ENCODE assay signal across 14 cellular contexts in genomic region chr1:239662950-239663349, GRCh38.
DNase-seq lines count a peak whose midpoint lies in the region; ATAC-seq and TF ChIP-seq lines count a peak whose summit lies in the region.
"Had no signal": no experiment of that assay in that cellular context is flagged by ENCODE, and none has a peak within 500 bp of the region (broad histone marks: within the 10 kb centered on the region; RNA-seq: fewer than 3 reads in every experiment).

No MANE protein-coding gene starts in this region.

- ATAC-seq in activated CD8-positive, alpha-beta T cell treated with anti-CD3 and anti-CD28 coated beads for 36 hours, result peak; percentile 20
- ATAC-seq in activated CD8-positive, alpha-beta T cell treated with anti-CD3 and anti-CD28 coated beads, Interleukin-2, amount 10 ng/mL, durations not matched to agents 7 days and 5 days, result no peak
- ATAC-seq in stimulated activated naive CD8-positive, alpha-beta T cell treated with anti-CD3 and anti-CD28 coated beads, Interleukin-15, Interleukin-2, amounts not matched to agents 100 U/mL and 50 U/mL, for 24 hours, result peak; percentile 52
- ATAC-seq in stimulated activated naive CD8-positive, alpha-beta T cell treated with anti-CD3 and anti-CD28 coated beads, Interleukin-15, amount 100 ng/mL, for 72 hours, result no peak
- ATAC-seq in HG03460 (IDR thresholded peaks at IDR 0.05; ENCODE audit: unreplicated experiment) (no peak), HG02852 (IDR thresholded peaks at IDR 0.05; ENCODE audit: unreplicated experiment) (no peak)
- ATAC-seq: GM12878, HCT116 had no signal

- POLR2A ChIA-PET in activated CD8-positive, alpha-beta T cell treated with anti-CD3 and anti-CD28 coated beads for 36 hours (lab: Charles Lee), result no interaction called here
- POLR2A ChIA-PET in activated CD8-positive, alpha-beta T cell treated with anti-CD3 and anti-CD28 coated beads, Interleukin-2, amount 10 ng/mL, durations not matched to agents 7 days and 5 days (lab: Charles Lee), result interaction anchor here (1.0 kb wide), 1 partner anchor 9 kb away, joined by 3 read pairs; no protein-coding TSS in a partner anchor

- H3K36me3 ChIP-seq in osteoblast (ENCODE audit: insufficient read depth, low read length), result no peaks in the 10 kb centered on the region

- H3K4me3 ChIP-seq in osteoblast (ENCODE audit: insufficient read depth, low read length), result no peak overlapping the region
- H3K4me3 ChIP-seq: GM12878, GM23248 had no signal

- no peaks in the 10 kb centered on the region for H3K79me2 ChIP-seq in osteoblast (ENCODE audit: insufficient read depth, low read length)

- H3K9me3 Mint-ChIP-seq in activated CD8-positive, alpha-beta T cell treated with anti-CD3 and anti-CD28 coated beads for 36 hours, result no peaks in the 10 kb centered on the region
- no peaks in the 10 kb centered on the region for H3K9me3 Mint-ChIP-seq in activated CD8-positive, alpha-beta T cell treated with anti-CD3 and anti-CD28 coated beads, Interleukin-2, amount 10 ng/mL, durations not matched to agents 7 days and 5 days (ENCODE audit: insufficient read depth)
- H3K9me3 Mint-ChIP-seq in stimulated activated naive CD8-positive, alpha-beta T cell treated with anti-CD3 and anti-CD28 coated beads, Interleukin-15, amount 100 ng/mL, for 72 hours, result peaks cover 7 to 11% of the 10 kb centered on the region in 2 donors

- no peak overlapping the region for H3K27ac Mint-ChIP-seq in activated CD8-positive, alpha-beta T cell treated with anti-CD3 and anti-CD28 coated beads for 36 hours
- H3K27ac Mint-ChIP-seq in activated CD8-positive, alpha-beta T cell treated with anti-CD3 and anti-CD28 coated beads, Interleukin-2, amount 10 ng/mL, durations not matched to agents 7 days and 5 days, result no peak overlapping the region
- peak overlapping the region in 1 of 2 donors; percentile 30 for H3K27ac Mint-ChIP-seq in stimulated activated naive CD8-positive, alpha-beta T cell treated with anti-CD3 and anti-CD28 coated beads, Interleukin-15, amount 100 ng/mL, for 72 hours

- no peaks in the 10 kb centered on the region for H3K27me3 ChIP-seq in osteoblast (ENCODE audit: insufficient read depth, low read length)

- no peak overlapping the region for H3K4me2 ChIP-seq in osteoblast (ENCODE audit: insufficient read depth, low read length)

- H3K4me1 ChIP-seq in osteoblast (ENCODE audit: insufficient read depth, low read length), result no peaks in the 10 kb centered on the region

- H3K27ac ChIP-seq in osteoblast (ENCODE audit: low read depth, low read length), result no peak overlapping the region
- H3K27ac ChIP-seq: GM23248 had no signal

- no peaks in the 10 kb centered on the region for H3K27me3 Mint-ChIP-seq in activated CD8-positive, alpha-beta T cell treated with anti-CD3 and anti-CD28 coated beads for 36 hours
- peaks cover 2% of the 10 kb centered on the region for H3K27me3 Mint-ChIP-seq in activated CD8-positive, alpha-beta T cell treated with anti-CD3 and anti-CD28 coated beads, Interleukin-2, amount 10 ng/mL, durations not matched to agents 7 days and 5 days (ENCODE audit: low read depth)
- H3K27me3 Mint-ChIP-seq in stimulated activated naive CD8-positive, alpha-beta T cell treated with anti-CD3 and anti-CD28 coated beads, Interleukin-15, amount 100 ng/mL, for 72 hours, result no peaks in the 10 kb centered on the region

- H3K4me1 Mint-ChIP-seq in activated CD8-positive, alpha-beta T cell treated with anti-CD3 and anti-CD28 coated beads for 36 hours (ENCODE audit: low read depth), result peaks cover 7% of the 10 kb centered on the region
- H3K4me1 Mint-ChIP-seq in activated CD8-positive, alpha-beta T cell treated with anti-CD3 and anti-CD28 coated beads, Interleukin-2, amount 10 ng/mL, durations not matched to agents 7 days and 5 days (ENCODE audit: low read depth), result no peaks in the 10 kb centered on the region
- H3K4me1 Mint-ChIP-seq in stimulated activated naive CD8-positive, alpha-beta T cell treated with anti-CD3 and anti-CD28 coated beads, Interleukin-15, amount 100 ng/mL, for 72 hours, result peaks cover 12% of the 10 kb centered on the region

- DNase-seq in activated CD8-positive, alpha-beta T cell treated with anti-CD3 and anti-CD28 coated beads for 36 hours, result peak; percentile 14
- no peak for DNase-seq in activated CD8-positive, alpha-beta T cell treated with anti-CD3 and anti-CD28 coated beads, Interleukin-2, amount 10 ng/mL, durations not matched to agents 7 days and 5 days
- peak; percentile 6 for DNase-seq in stimulated activated naive CD8-positive, alpha-beta T cell treated with anti-CD3 and anti-CD28 coated beads, Interleukin-15, Interleukin-2, amounts not matched to agents 100 U/mL and 50 U/mL, for 24 hours
- DNase-seq in stimulated activated naive CD8-positive, alpha-beta T cell treated with anti-CD3 and anti-CD28 coated beads, Interleukin-15, amount 100 ng/mL, for 72 hours, result no peak
- DNase-seq in osteoblast (ENCODE audit: insufficient read length, low spot score, missing footprints), result peak; percentile 8
- DNase-seq: ACHN; C1 segment of cervical spinal cord; CD4-positive, alpha-beta memory T cell; DMS79; GM23248 had no signal

- intact Hi-C loops in activated CD8-positive, alpha-beta T cell treated with anti-CD3 and anti-CD28 coated beads for 36 hours (cut with micrococcal nuclease), result no loop called here

- no peak overlapping the region for H3K4me3 Mint-ChIP-seq in activated CD8-positive, alpha-beta T cell treated with anti-CD3 and anti-CD28 coated beads for 36 hours
- no peak overlapping the region for H3K4me3 Mint-ChIP-seq in activated CD8-positive, alpha-beta T cell treated with anti-CD3 and anti-CD28 coated beads, Interleukin-2, amount 10 ng/mL, durations not matched to agents 7 days and 5 days
- no peak overlapping the region for H3K4me3 Mint-ChIP-seq in stimulated activated naive CD8-positive, alpha-beta T cell treated with anti-CD3 and anti-CD28 coated beads, Interleukin-15, amount 100 ng/mL, for 72 hours

- H4K20me1 ChIP-seq in osteoblast (ENCODE audit: insufficient read depth, low read length), result no peaks in the 10 kb centered on the region

- no peak overlapping the region for H2AFZ ChIP-seq in osteoblast (ENCODE audit: low read length)
- H2AFZ ChIP-seq: GM23248 had no signal

- CTCF ChIA-PET in activated CD8-positive, alpha-beta T cell treated with anti-CD3 and anti-CD28 coated beads for 36 hours (lab: Charles Lee), result interaction anchor here (1.1 kb wide), 1 partner anchor 156 kb away, joined by 3 read pairs; no protein-coding TSS in a partner anchor
- CTCF ChIA-PET in activated CD8-positive, alpha-beta T cell treated with anti-CD3 and anti-CD28 coated beads, Interleukin-2, amount 10 ng/mL, durations not matched to agents 7 days and 5 days (lab: Charles Lee), result no interaction called here

- H3K9me3 ChIP-seq in osteoblast (ENCODE audit: low read depth, low read length), result no peaks in the 10 kb centered on the region

- H3K36me3 Mint-ChIP-seq in activated CD8-positive, alpha-beta T cell treated with anti-CD3 and anti-CD28 coated beads for 36 hours (ENCODE audit: low read depth), result no peaks in the 10 kb centered on the region
- no peaks in the 10 kb centered on the region for H3K36me3 Mint-ChIP-seq in activated CD8-positive, alpha-beta T cell treated with anti-CD3 and anti-CD28 coated beads, Interleukin-2, amount 10 ng/mL, durations not matched to agents 7 days and 5 days (ENCODE audit: low read depth)
- H3K36me3 Mint-ChIP-seq: CD4-positive, alpha-beta memory T cell had no signal

- TF ChIP-seq CTCF in activated CD8-positive, alpha-beta T cell treated with anti-CD3 and anti-CD28 coated beads for 36 hours (IDR thresholded peaks at IDR 0.05), result no peak
- TF ChIP-seq CTCF in osteoblast (IDR thresholded peaks at IDR 0.05; ENCODE audit: extremely low read depth, low read depth, low read length), result no peak

Comparison
In these comparisons a context has a peak if more than half of its experiments do, and no peak if none do; other contexts are left out.
1. ATAC-seq: peak in activated CD8-positive, alpha-beta T cell treated with anti-CD3 and anti-CD28 coated beads for 36 hours (single experiment) and stimulated activated naive CD8-positive, alpha-beta T cell treated with anti-CD3 and anti-CD28 coated beads, Interleukin-15, Interleukin-2, amounts not matched to agents 100 U/mL and 50 U/mL, for 24 hours (single experiment); none in activated CD8-positive, alpha-beta T cell treated with anti-CD3 and anti-CD28 coated beads, Interleukin-2, amount 10 ng/mL, durations not matched to agents 7 days and 5 days (single experiment), stimulated activated naive CD8-positive, alpha-beta T cell treated with anti-CD3 and anti-CD28 coated beads, Interleukin-15, amount 100 ng/mL, for 72 hours (single experiment), HG03460 (single experiment) and HG02852 (single experiment).
2. DNase-seq: peak in activated CD8-positive, alpha-beta T cell treated with anti-CD3 and anti-CD28 coated beads for 36 hours (single experiment), stimulated activated naive CD8-positive, alpha-beta T cell treated with anti-CD3 and anti-CD28 coated beads, Interleukin-15, Interleukin-2, amounts not matched to agents 100 U/mL and 50 U/mL, for 24 hours (single experiment) and osteoblast (single experiment); none in activated CD8-positive, alpha-beta T cell treated with anti-CD3 and anti-CD28 coated beads, Interleukin-2, amount 10 ng/mL, durations not matched to agents 7 days and 5 days (single experiment) and stimulated activated naive CD8-positive, alpha-beta T cell treated with anti-CD3 and anti-CD28 coated beads, Interleukin-15, amount 100 ng/mL, for 72 hours (0 of 2).